Comparison of ENCODE assay signal across 1 cellular context in the genomic region with DNA sequence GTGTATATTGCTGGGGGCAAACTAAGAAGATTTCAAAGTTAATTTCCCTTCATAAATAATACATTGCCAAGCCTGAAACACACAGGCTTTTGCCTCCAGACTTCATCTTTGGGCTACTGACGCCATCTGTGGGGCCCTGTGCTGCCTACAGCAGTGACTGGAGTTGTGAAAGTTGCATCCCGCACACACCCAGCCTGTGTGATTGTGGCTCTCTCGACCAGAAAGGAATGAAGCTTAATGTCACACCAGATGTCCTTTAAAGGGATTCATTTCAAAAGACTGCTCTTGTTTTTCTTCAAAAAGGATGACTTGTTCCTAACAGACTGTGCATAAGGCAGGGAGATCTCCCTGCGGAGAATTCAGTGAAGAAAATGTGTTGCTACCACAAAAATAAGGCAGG.
TF ChIP-seq lines count a peak whose summit lies in the region.

No MANE protein-coding gene starts in this region.

TF ChIP-seq in WTC11, 78 proteins besides CTCF, POLR2A, EP300 and RAD21 (continued from another document):
- TF ChIP-seq, protein P1, sequence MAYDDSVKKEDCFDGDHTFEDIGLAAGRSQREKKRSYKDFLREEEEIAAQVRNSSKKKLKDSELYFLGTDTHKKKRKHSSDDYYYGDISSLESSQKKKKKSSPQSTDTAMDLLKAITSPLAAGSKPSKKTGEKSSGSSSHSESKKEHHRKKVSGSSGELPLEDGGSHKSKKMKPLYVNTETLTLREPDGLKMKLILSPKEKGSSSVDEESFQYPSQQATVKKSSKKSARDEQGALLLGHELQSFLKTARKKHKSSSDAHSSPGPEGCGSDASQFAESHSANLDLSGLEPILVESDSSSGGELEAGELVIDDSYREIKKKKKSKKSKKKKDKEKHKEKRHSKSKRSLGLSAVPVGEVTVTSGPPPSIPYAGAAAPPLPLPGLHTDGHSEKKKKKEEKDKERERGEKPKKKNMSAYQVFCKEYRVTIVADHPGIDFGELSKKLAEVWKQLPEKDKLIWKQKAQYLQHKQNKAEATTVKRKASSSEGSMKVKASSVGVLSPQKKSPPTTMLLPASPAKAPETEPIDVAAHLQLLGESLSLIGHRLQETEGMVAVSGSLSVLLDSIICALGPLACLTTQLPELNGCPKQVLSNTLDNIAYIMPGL (CRISPR knock-in tag; IDR thresholded peaks at IDR 0.05): no peak
- TF ChIP-seq ZNF416 (CRISPR knock-in tag; IDR thresholded peaks at IDR 0.05) (no peak), MXD4 (CRISPR knock-in tag; IDR thresholded peaks at IDR 0.05; ENCODE audit: borderline replicate concordance) (no peak), NFE2L1 (CRISPR knock-in tag; IDR thresholded peaks at IDR 0.05) (no peak), SP1 (CRISPR knock-in tag; conservative IDR thresholded peaks at IDR 0.05) (no peak)
- TF ChIP-seq, protein P2, sequence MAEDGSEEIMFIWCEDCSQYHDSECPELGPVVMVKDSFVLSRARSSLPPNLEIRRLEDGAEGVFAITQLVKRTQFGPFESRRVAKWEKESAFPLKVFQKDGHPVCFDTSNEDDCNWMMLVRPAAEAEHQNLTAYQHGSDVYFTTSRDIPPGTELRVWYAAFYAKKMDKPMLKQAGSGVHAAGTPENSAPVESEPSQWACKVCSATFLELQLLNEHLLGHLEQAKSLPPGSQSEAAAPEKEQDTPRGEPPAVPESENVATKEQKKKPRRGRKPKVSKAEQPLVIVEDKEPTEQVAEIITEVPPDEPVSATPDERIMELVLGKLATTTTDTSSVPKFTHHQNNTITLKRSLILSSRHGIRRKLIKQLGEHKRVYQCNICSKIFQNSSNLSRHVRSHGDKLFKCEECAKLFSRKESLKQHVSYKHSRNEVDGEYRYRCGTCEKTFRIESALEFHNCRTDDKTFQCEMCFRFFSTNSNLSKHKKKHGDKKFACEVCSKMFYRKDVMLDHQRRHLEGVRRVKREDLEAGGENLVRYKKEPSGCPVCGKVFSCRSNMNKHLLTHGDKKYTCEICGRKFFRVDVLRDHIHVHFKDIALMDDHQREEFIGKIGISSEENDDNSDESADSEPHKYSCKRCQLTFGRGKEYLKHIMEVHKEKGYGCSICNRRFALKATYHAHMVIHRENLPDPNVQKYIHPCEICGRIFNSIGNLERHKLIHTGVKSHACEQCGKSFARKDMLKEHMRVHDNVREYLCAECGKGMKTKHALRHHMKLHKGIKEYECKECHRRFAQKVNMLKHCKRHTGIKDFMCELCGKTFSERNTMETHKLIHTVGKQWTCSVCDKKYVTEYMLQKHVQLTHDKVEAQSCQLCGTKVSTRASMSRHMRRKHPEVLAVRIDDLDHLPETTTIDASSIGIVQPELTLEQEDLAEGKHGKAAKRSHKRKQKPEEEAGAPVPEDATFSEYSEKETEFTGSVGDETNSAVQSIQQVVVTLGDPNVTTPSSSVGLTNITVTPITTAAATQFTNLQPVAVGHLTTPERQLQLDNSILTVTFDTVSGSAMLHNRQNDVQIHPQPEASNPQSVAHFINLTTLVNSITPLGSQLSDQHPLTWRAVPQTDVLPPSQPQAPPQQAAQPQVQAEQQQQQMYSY (CRISPR knock-in tag; IDR thresholded peaks at IDR 0.05): no peak
- TF ChIP-seq, protein P3, sequence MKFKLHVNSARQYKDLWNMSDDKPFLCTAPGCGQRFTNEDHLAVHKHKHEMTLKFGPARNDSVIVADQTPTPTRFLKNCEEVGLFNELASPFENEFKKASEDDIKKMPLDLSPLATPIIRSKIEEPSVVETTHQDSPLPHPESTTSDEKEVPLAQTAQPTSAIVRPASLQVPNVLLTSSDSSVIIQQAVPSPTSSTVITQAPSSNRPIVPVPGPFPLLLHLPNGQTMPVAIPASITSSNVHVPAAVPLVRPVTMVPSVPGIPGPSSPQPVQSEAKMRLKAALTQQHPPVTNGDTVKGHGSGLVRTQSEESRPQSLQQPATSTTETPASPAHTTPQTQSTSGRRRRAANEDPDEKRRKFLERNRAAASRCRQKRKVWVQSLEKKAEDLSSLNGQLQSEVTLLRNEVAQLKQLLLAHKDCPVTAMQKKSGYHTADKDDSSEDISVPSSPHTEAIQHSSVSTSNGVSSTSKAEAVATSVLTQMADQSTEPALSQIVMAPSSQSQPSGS (CRISPR knock-in tag; IDR thresholded peaks at IDR 0.05; ENCODE audit: borderline replicate concordance, low read depth): no peak
TF ChIP-seq in WTC11: peak in this region for 0.
